11 cellular contexts compared by ENCODE assay signal in genomic region chrX:150766351-150767044, GRCh38.
A peak's percentile ranks its signal among the peaks of the same experiment; 100 is the strongest.
DNase-seq lines count a peak whose midpoint lies in the region; ATAC-seq and TF ChIP-seq lines count a peak whose summit lies in the region.
"Had no signal": no experiment of that assay in that cellular context is flagged by ENCODE, and none has a peak within 500 bp of the region (broad histone marks: within the 10 kb centered on the region; RNA-seq: fewer than 3 reads in every experiment).

No MANE protein-coding gene starts in this region.

- no peak overlapping the region for H3K27ac Mint-ChIP-seq in activated T-helper 17 cell treated with anti-CD3 and anti-CD28 coated beads, Interleukin-2, amount 50 U/mL, for 72 hours
- H3K27ac Mint-ChIP-seq in naive thymus-derived CD8-positive, alpha-beta T cell: peak overlapping the region in 5 of 10 donors; percentile 15 to 76 (median 48)
- H3K27ac Mint-ChIP-seq: activated CD4-positive, alpha-beta T cell treated with anti-CD3 and anti-CD28 coated beads, Interleukin-2, amount 10 ng/mL, durations not matched to agents 24 days and 14 days had no signal

- peaks cover 7% of the 10 kb centered on the region for H3K36me3 ChIP-seq in H7 (replicated peaks; ENCODE audit: control insufficient read depth, insufficient read depth, low read length)
- no peaks in the 10 kb centered on the region for H3K36me3 ChIP-seq in SJSA1
- no peaks in the 10 kb centered on the region for H3K36me3 ChIP-seq in right atrium auricular region
- H3K36me3 ChIP-seq: SJCRH30 had no signal

- H3K27ac ChIP-seq in SJSA1: peak overlapping the region; percentile 62; the same call in 1 of the 2 replicates
- no peak overlapping the region for H3K27ac ChIP-seq in right atrium auricular region
- H3K27ac ChIP-seq: SJCRH30 had no signal

- H3K27me3 Mint-ChIP-seq in activated T-helper 17 cell treated with anti-CD3 and anti-CD28 coated beads, Interleukin-2, amount 50 U/mL, for 72 hours: no peaks in the 10 kb centered on the region
- no peaks in the 10 kb centered on the region for H3K27me3 Mint-ChIP-seq in naive thymus-derived CD8-positive, alpha-beta T cell
- H3K27me3 Mint-ChIP-seq: activated CD4-positive, alpha-beta T cell treated with anti-CD3 and anti-CD28 coated beads, Interleukin-2, amount 10 ng/mL, durations not matched to agents 24 days and 14 days had no signal

- H3K36me3 Mint-ChIP-seq in activated T-helper 17 cell treated with anti-CD3 and anti-CD28 coated beads, Interleukin-2, amount 50 U/mL, for 72 hours (ENCODE audit: low read depth): peaks cover 23% of the 10 kb centered on the region
- peaks cover 0 to 19% (median 0%) of the 10 kb centered on the region in 3 donors for H3K36me3 Mint-ChIP-seq in naive thymus-derived CD8-positive, alpha-beta T cell

- H3K4me1 ChIP-seq in SJSA1 (replicated peaks) (peaks cover 16% of the 10 kb centered on the region), right atrium auricular region (peaks cover 0 to 9% of the 10 kb centered on the region in 2 donors)
- H3K4me1 ChIP-seq: SJCRH30 had no signal

- no peaks in the 10 kb centered on the region for H3K9me3 Mint-ChIP-seq in activated T-helper 17 cell treated with anti-CD3 and anti-CD28 coated beads, Interleukin-2, amount 50 U/mL, for 72 hours
- no peaks in the 10 kb centered on the region for H3K9me3 Mint-ChIP-seq in naive thymus-derived CD8-positive, alpha-beta T cell
- H3K9me3 Mint-ChIP-seq: activated CD4-positive, alpha-beta T cell treated with anti-CD3 and anti-CD28 coated beads, Interleukin-2, amount 10 ng/mL, durations not matched to agents 24 days and 14 days had no signal

- no peak for DNase-seq in AG09309 (ENCODE audit: low read depth)
- DNase-seq in H7: peak; percentile 77
- no peak for DNase-seq in SJSA1 (ENCODE audit: low read depth in 1 of 2, low spot score in 2 of 2)
- peak; percentile 43 for DNase-seq in right atrium auricular region (ENCODE audit: low spot score)
- DNase-seq in NCI-H2029 (lab: John Stamatoyannopoulos, UW): no peak
- no peak for DNase-seq in naive thymus-derived CD8-positive, alpha-beta T cell
- DNase-seq: activated CD4-positive, alpha-beta T cell treated with anti-CD3 and anti-CD28 coated beads, Interleukin-2, amount 10 ng/mL, durations not matched to agents 24 days and 14 days; activated gamma-delta T cell had no signal

- POLR2A ChIA-PET in naive thymus-derived CD8-positive, alpha-beta T cell (lab: Charles Lee): no interaction called here

- no peak for ATAC-seq in GM19328 (IDR thresholded peaks at IDR 0.05; ENCODE audit: unreplicated experiment)
- no peak for ATAC-seq in activated T-helper 17 cell treated with anti-CD3 and anti-CD28 coated beads, Interleukin-2, amount 50 U/mL, for 72 hours (replicated peaks)
- no peak for ATAC-seq in naive thymus-derived CD8-positive, alpha-beta T cell

- H3K4me3 ChIP-seq in AG09309 (ENCODE audit: control insufficient read depth, low read depth, low read length): no peak overlapping the region
- H3K4me3 ChIP-seq in H7 (ENCODE audit: insufficient read depth, low read depth, low read length): no peak overlapping the region
- H3K4me3 ChIP-seq in SJSA1: no peak overlapping the region
- H3K4me3 ChIP-seq in right atrium auricular region: no peak overlapping the region
- H3K4me3 ChIP-seq: SJCRH30 had no signal

- H3K9me3 ChIP-seq in SJSA1 (replicated peaks): no peaks in the 10 kb centered on the region
- no peaks in the 10 kb centered on the region for H3K9me3 ChIP-seq in right atrium auricular region
- H3K9me3 ChIP-seq: SJCRH30 had no signal

- H3K27me3 ChIP-seq in H7 (ENCODE audit: control insufficient read depth, insufficient read depth, low read length) (no peaks in the 10 kb centered on the region), SJSA1 (replicated peaks) (no peaks in the 10 kb centered on the region), right atrium auricular region (no peaks in the 10 kb centered on the region)
- H3K27me3 ChIP-seq: SJCRH30 had no signal

- H3K4me3 Mint-ChIP-seq in activated T-helper 17 cell treated with anti-CD3 and anti-CD28 coated beads, Interleukin-2, amount 50 U/mL, for 72 hours: no peak overlapping the region
- H3K4me3 Mint-ChIP-seq in naive thymus-derived CD8-positive, alpha-beta T cell: no peak overlapping the region
- H3K4me3 Mint-ChIP-seq: activated CD4-positive, alpha-beta T cell treated with anti-CD3 and anti-CD28 coated beads, Interleukin-2, amount 10 ng/mL, durations not matched to agents 24 days and 14 days had no signal

- peak; percentile 6 for TF ChIP-seq CTCF in AG09309 (IDR thresholded peaks at IDR 0.05; ENCODE audit: control insufficient read depth, insufficient read depth, low read depth, low read length, missing control alignments)
- peak in 1 of 2 donors; percentile 15 for TF ChIP-seq CTCF in right atrium auricular region (IDR thresholded peaks at IDR 0.05)

- no peaks in the 10 kb centered on the region for H3K4me1 Mint-ChIP-seq in activated T-helper 17 cell treated with anti-CD3 and anti-CD28 coated beads, Interleukin-2, amount 50 U/mL, for 72 hours
- no peaks in the 10 kb centered on the region for H3K4me1 Mint-ChIP-seq in naive thymus-derived CD8-positive, alpha-beta T cell

Comparison
In these comparisons a context has a peak if more than half of its experiments do, and no peak if none do; other contexts are left out.
1. DNase-seq: peak in H7 (single experiment) and right atrium auricular region (single experiment); none in AG09309 (single experiment), SJSA1 (0 of 2), NCI-H2029 (single experiment) and naive thymus-derived CD8-positive, alpha-beta T cell (0 of 10).